In the genomic region with DNA sequence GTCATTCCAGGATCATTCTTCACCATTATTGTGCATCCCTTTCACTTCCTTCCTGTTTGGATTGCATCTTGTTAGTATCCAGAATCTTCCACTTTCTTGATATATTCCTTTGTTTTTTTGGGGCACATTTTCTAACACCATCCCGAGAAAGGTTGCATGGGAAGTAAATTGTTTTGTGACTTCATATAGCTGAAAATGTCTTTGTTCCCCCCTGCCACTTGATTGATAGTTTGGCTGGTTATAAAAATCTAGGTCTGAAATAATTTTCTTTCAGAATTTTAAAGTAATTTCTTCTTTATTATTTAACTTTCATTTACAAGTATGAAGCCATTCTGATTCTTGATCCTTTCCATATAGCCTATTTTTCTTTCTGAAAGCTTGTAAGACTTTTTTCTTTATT, we compare ENCODE assay signal across 8 cellular contexts.
"Had no signal": no experiment of that assay in that cellular context is flagged by ENCODE, and none has a peak within 500 bp of the region (broad histone marks: within the 10 kb centered on the region; RNA-seq: fewer than 3 reads in every experiment).

No MANE protein-coding gene starts in this region.

- DNase-seq: GDM1, GF-D8 had no signal

- ATAC-seq: GM12878 had no signal

- H3K4me3 ChIP-seq: GM12878 had no signal

- FAIRE-seq: G401.6, GM12878, GM12891, GM12892, GM18507, GM19239 had no signal
